18 cellular contexts compared by ENCODE assay signal in genomic region chr6:142440603-142441293, GRCh38.
A peak's percentile ranks its signal among the peaks of the same experiment; 100 is the strongest.
DNase-seq lines count a peak whose midpoint lies in the region; ATAC-seq and TF ChIP-seq lines count a peak whose summit lies in the region.
"Had no signal": no experiment of that assay in that cellular context is flagged by ENCODE, and none has a peak within 500 bp of the region (broad histone marks: within the 10 kb centered on the region; RNA-seq: fewer than 3 reads in every experiment).

No MANE protein-coding gene starts in this region.

- 59% methylated on average over 2 of the region's 4 CpGs; no CpG with 5 or more reads in 1 of the 2 experiments for WGBS in IMR-90 (ENCODE audit: extremely low coverage in 2 of 2, insufficient read length in 1 of 2), 2 experiments
- 69 to 80% methylated on average over 4 of the region's 4 CpGs for WGBS in sigmoid colon, 2 donors

- H3K27ac Mint-ChIP-seq in neural progenitor cell: peak overlapping the region; percentile 22
- H3K27ac Mint-ChIP-seq: CD8-positive, alpha-beta T cell had no signal

- ATAC-seq in IMR-90 (ENCODE audit: low read depth): no peak
- ATAC-seq: CD8-positive, alpha-beta T cell had no signal

- H3K9ac ChIP-seq in IMR-90 (ENCODE audit: low read depth, low read length) (no peak overlapping the region), neural progenitor cell (no peak overlapping the region)
- H3K9ac ChIP-seq: BLaER1 treated with 17β-estradiol and CSF1 and Interleukin-3, amounts not matched to agents 10 nM and 100 nM had no signal

- no peak overlapping the region for H2BK20ac ChIP-seq in IMR-90 (ENCODE audit: low read depth, low read length)

- 0 out of 2 replicates have a peak, but pooled peaks cover 4% of the 10 kb centered on the region for H3K9me1 ChIP-seq in IMR-90 (ENCODE audit: insufficient read depth, low read length)

- in situ Hi-C loops in IMR-90 (cut with MboI; ENCODE audit: low sequenced_read_pairs): no loop called here

- H3K56ac ChIP-seq in IMR-90 (ENCODE audit: extremely low read depth, insufficient read depth, low read length): no peak overlapping the region

- no peak overlapping the region for H2AK5ac ChIP-seq in IMR-90 (ENCODE audit: low read depth, low read length)

- peaks cover 4% of the 10 kb centered on the region; the same call in 1 of the 2 replicates for H3K36me3 ChIP-seq in IMR-90 (ENCODE audit: control insufficient read depth, insufficient read depth, low read length)
- H3K36me3 ChIP-seq in neural progenitor cell: no peaks in the 10 kb centered on the region
- no peaks in the 10 kb centered on the region for H3K36me3 ChIP-seq in tibial artery
- no peaks in the 10 kb centered on the region for H3K36me3 ChIP-seq in sigmoid colon
- H3K36me3 ChIP-seq: BLaER1 treated with 17β-estradiol and CSF1 and Interleukin-3, amounts not matched to agents 10 nM and 100 nM had no signal

- TF ChIP-seq POLR2A in IMR-90 (IDR thresholded peaks at IDR 0.05; ENCODE audit: low read depth, low read length): no peak
- no peak for TF ChIP-seq POLR2A in sigmoid colon (IDR thresholded peaks at IDR 0.05)

- H3K4me3 ChIP-seq in IMR-90 (ENCODE audit: insufficient read depth, low read depth, low read length): no peak overlapping the region
- H3K4me3 ChIP-seq in neural progenitor cell: no peak overlapping the region
- no peak overlapping the region for H3K4me3 ChIP-seq in tibial artery
- no peak overlapping the region for H3K4me3 ChIP-seq in sigmoid colon
- H3K4me3 ChIP-seq: BLaER1 treated with 17β-estradiol and CSF1 and Interleukin-3, amounts not matched to agents 10 nM and 100 nM; SK-N-MC had no signal

- H2AK9ac ChIP-seq in IMR-90 (replicated peaks; ENCODE audit: low read depth, low read length, poor library complexity): no peak overlapping the region

- no peak for TF ChIP-seq RAD21 in IMR-90 (IDR thresholded peaks at IDR 0.05; ENCODE audit: low read length)

- no peak overlapping the region for H3K23ac ChIP-seq in IMR-90 (ENCODE audit: low read depth, low read length)

- H3F3A ChIP-seq in neural progenitor cell (ENCODE audit: low read depth): no peaks in the 10 kb centered on the region

- POLR2A ChIA-PET in IMR-90 (lab: Charles Lee; ENCODE audit: unreplicated experiment): no interaction called here

- H3K4me3 Mint-ChIP-seq in neural progenitor cell: no peak overlapping the region
- H3K4me3 Mint-ChIP-seq: CD8-positive, alpha-beta T cell had no signal

- H3K4me1 Mint-ChIP-seq in neural progenitor cell: peaks cover 20% of the 10 kb centered on the region

- no peak overlapping the region for H4K91ac ChIP-seq in IMR-90 (ENCODE audit: insufficient read depth, low read depth, low read length)

- H3K4me2 ChIP-seq in IMR-90 (ENCODE audit: low read depth, low read length) (no peak overlapping the region), neural progenitor cell (no peak overlapping the region)
- H3K4me2 ChIP-seq: BLaER1 treated with 17β-estradiol and CSF1 and Interleukin-3, amounts not matched to agents 10 nM and 100 nM had no signal

- peak; percentile 12 for DNase-seq in ELF-1 (ENCODE audit: low read depth, low spot score)
- no peak for DNase-seq in IMR-90
- peak; percentile 33 for DNase-seq in foreskin melanocyte
- peak; percentile 24 for DNase-seq in neural progenitor cell (ENCODE audit: low spot score)
- no peak for DNase-seq in tibial artery
- no peak for DNase-seq in GF-D8 (lab: John Stamatoyannopoulos, UW)
- no peak for DNase-seq in sigmoid colon
- DNase-seq: Calu3; CD8-positive, alpha-beta T cell; MM.1S; NCI-H1092 treated with DMSO at 0.1 percent for 48 hours; NCI-H146; NCI-H2081; NCI-H510A treated with DMSO at 0.1 percent for 48 hours; NCI-H82; SHP77 had no signal

- no peak for TF ChIP-seq EP300 in sigmoid colon (IDR thresholded peaks at IDR 0.05)

- no peak overlapping the region for H2BK15ac ChIP-seq in IMR-90 (ENCODE audit: low read depth, low read length)

- H2BK5ac ChIP-seq in IMR-90 (ENCODE audit: low read depth, low read length, poor library complexity, severe bottlenecking): no peak overlapping the region

- H3K27ac ChIP-seq in IMR-90 (ENCODE audit: insufficient read depth, low read length) (no peak overlapping the region), neural progenitor cell (no peak overlapping the region), tibial artery (no peak overlapping the region), sigmoid colon (no peak overlapping the region)
- H3K27ac ChIP-seq: BLaER1 treated with 17β-estradiol and CSF1 and Interleukin-3, amounts not matched to agents 10 nM and 100 nM; SK-N-MC had no signal

- H3K4ac ChIP-seq in IMR-90 (ENCODE audit: low read depth, low read length): no peak overlapping the region

- H3K27me3 Mint-ChIP-seq in neural progenitor cell (ENCODE audit: insufficient read depth, low read depth): no peaks in the 10 kb centered on the region

- H2BK120ac ChIP-seq in IMR-90 (ENCODE audit: low read depth, low read length): no peak overlapping the region

- H3K9me3 ChIP-seq in IMR-90 (ENCODE audit: control insufficient read depth, insufficient read depth, low read length): no peaks in the 10 kb centered on the region
- no peaks in the 10 kb centered on the region for H3K9me3 ChIP-seq in neural progenitor cell (ENCODE audit: low read depth)
- H3K9me3 ChIP-seq in tibial artery: no peaks in the 10 kb centered on the region
- no peaks in the 10 kb centered on the region for H3K9me3 ChIP-seq in sigmoid colon
- H3K9me3 ChIP-seq: BLaER1 treated with 17β-estradiol and CSF1 and Interleukin-3, amounts not matched to agents 10 nM and 100 nM had no signal

- peaks cover 9% of the 10 kb centered on the region for H3K9me3 Mint-ChIP-seq in neural progenitor cell
- H3K9me3 Mint-ChIP-seq: CD8-positive, alpha-beta T cell had no signal

- no peaks in the 10 kb centered on the region for H3K79me1 ChIP-seq in IMR-90 (ENCODE audit: low read depth in 1 of 2, low read length in 2 of 2)

- dilution Hi-C loops in IMR-90 (cut with HindIII; ENCODE audit: low sequenced_read_pairs, unreplicated experiment): no loop called here

- H3K36me3 Mint-ChIP-seq in neural progenitor cell: no peaks in the 10 kb centered on the region
- H3K36me3 Mint-ChIP-seq: CD8-positive, alpha-beta T cell had no signal

- BruUV-seq in IMR-90 (replicated peaks; lab: Mats Ljungman, UMichigan): no TSS peak

- TF ChIP-seq CTCF in IMR-90 (conservative IDR thresholded peaks at IDR 0.05; ENCODE audit: low read depth, low read length) (no peak), neural progenitor cell (IDR thresholded peaks at IDR 0.05) (no peak), tibial artery (IDR thresholded peaks at IDR 0.05) (no peak), sigmoid colon (IDR thresholded peaks at IDR 0.05) (no peak)

- no peaks in the 10 kb centered on the region for H3K79me2 ChIP-seq in neural progenitor cell (ENCODE audit: low read depth)

- H4K8ac ChIP-seq in IMR-90 (ENCODE audit: low read depth in 2 of 2, low read length in 2 of 2): no peak overlapping the region

- intact Hi-C loops in IMR-90 (cut with micrococcal nuclease): no loop called here
- intact Hi-C loops in tibial artery (cut with DNase I; ENCODE audit: low total_unique reads): no loop called here
- intact Hi-C loops in sigmoid colon (cut with DNase I): no loop called here

- H3K27me3 ChIP-seq in IMR-90 (ENCODE audit: control insufficient read depth, insufficient read depth, low read length) (no peaks in the 10 kb centered on the region), neural progenitor cell (no peaks in the 10 kb centered on the region), tibial artery (no peaks in the 10 kb centered on the region), sigmoid colon (no peaks in the 10 kb centered on the region)
- H3K27me3 ChIP-seq: BLaER1 treated with 17β-estradiol and CSF1 and Interleukin-3, amounts not matched to agents 10 nM and 100 nM had no signal

- no peaks in the 10 kb centered on the region for H4K20me1 ChIP-seq in IMR-90 (ENCODE audit: insufficient read depth, low read length)
- H4K20me1 ChIP-seq in neural progenitor cell (ENCODE audit: low read depth): no peaks in the 10 kb centered on the region
- H4K20me1 ChIP-seq: BLaER1 treated with 17β-estradiol and CSF1 and Interleukin-3, amounts not matched to agents 10 nM and 100 nM had no signal

- CTCF ChIA-PET in IMR-90 (lab: Yijun Ruan, JAX): no interaction called here

- H2AFZ ChIP-seq in IMR-90 (replicated peaks; ENCODE audit: low read length, poor library complexity) (no peak overlapping the region), neural progenitor cell (replicated peaks) (peak overlapping the region; percentile 2)

- peaks cover 3% of the 10 kb centered on the region for H3K4me1 ChIP-seq in IMR-90 (ENCODE audit: control insufficient read depth, insufficient read depth, low read length)
- H3K4me1 ChIP-seq in neural progenitor cell: peaks cover 5% of the 10 kb centered on the region
- H3K4me1 ChIP-seq in tibial artery: no peaks in the 10 kb centered on the region
- H3K4me1 ChIP-seq in sigmoid colon: no peaks in the 10 kb centered on the region
- H3K4me1 ChIP-seq: BLaER1 treated with 17β-estradiol and CSF1 and Interleukin-3, amounts not matched to agents 10 nM and 100 nM had no signal

- H3K18ac ChIP-seq in IMR-90 (ENCODE audit: low read depth, low read length): no peak overlapping the region

- no peak overlapping the region for H4K5ac ChIP-seq in IMR-90 (ENCODE audit: low read depth, low read length)

- H3K14ac ChIP-seq in IMR-90 (replicated peaks; ENCODE audit: low read depth, low read length): no peak overlapping the region

TF ChIP-seq in IMR-90, 13 proteins besides CTCF, POLR2A, EP300 and RAD21:
- TF ChIP-seq MAFK (IDR thresholded peaks at IDR 0.05; ENCODE audit: low read depth, low read length): peak; percentile 31; the same call in 1 of the 2 replicates
- no peak for TF ChIP-seq BHLHE40 (IDR thresholded peaks at IDR 0.05; ENCODE audit: low read depth, low read length)

Comparison
In these comparisons a context has a peak if more than half of its experiments do, and no peak if none do; other contexts are left out.
1. DNase-seq: peak in ELF-1 (single experiment), foreskin melanocyte (single experiment) and neural progenitor cell (single experiment); none in IMR-90 (single experiment), tibial artery (0 of 2), GF-D8 (single experiment) and sigmoid colon (single experiment).